1 cellular context compared by ENCODE assay signal in the genomic region with DNA sequence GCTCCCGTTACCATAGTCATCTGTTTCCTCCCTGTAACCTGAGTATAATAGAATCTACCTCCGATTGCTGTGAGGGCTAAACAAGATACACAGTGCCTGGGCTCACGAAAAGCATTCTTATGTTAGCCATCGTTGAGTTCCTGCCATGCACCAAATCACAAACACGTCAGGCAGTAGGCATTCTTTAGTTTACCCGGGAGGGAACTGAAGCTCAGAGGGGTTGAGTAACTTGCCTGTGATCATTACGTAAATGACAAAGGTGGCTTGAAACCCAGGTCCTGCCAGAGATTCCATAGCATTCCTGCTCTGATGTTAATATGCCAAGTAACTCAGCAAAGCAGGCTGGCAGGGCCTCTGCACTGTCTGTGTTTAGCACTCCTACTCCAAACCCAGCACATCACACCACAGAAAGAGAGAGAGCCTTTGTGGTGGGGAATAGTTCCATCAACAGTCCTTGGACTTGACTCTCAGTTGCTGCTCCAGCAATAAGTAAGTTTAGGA.
TF ChIP-seq lines count a peak whose summit lies in the region.

No MANE protein-coding gene starts in this region.

TF ChIP-seq in A549, 52 proteins besides CTCF, POLR2A, EP300 and RAD21 (continued from another document):
- TF ChIP-seq, protein P1, sequence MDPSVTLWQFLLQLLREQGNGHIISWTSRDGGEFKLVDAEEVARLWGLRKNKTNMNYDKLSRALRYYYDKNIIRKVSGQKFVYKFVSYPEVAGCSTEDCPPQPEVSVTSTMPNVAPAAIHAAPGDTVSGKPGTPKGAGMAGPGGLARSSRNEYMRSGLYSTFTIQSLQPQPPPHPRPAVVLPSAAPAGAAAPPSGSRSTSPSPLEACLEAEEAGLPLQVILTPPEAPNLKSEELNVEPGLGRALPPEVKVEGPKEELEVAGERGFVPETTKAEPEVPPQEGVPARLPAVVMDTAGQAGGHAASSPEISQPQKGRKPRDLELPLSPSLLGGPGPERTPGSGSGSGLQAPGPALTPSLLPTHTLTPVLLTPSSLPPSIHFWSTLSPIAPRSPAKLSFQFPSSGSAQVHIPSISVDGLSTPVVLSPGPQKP (IDR thresholded peaks at IDR 0.05; ENCODE audit: low read depth, low read length) = no peak
- TF ChIP-seq, protein P2, sequence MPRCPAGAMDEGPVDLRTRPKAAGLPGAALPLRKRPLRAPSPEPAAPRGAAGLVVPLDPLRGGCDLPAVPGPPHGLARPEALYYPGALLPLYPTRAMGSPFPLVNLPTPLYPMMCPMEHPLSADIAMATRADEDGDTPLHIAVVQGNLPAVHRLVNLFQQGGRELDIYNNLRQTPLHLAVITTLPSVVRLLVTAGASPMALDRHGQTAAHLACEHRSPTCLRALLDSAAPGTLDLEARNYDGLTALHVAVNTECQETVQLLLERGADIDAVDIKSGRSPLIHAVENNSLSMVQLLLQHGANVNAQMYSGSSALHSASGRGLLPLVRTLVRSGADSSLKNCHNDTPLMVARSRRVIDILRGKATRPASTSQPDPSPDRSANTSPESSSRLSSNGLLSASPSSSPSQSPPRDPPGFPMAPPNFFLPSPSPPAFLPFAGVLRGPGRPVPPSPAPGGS (IDR thresholded peaks at IDR 0.05) = no peak
TF ChIP-seq in A549: peak in this region for 0.
